In genomic region chr11:27210509-27210908, GRCh38 we compare ENCODE assay signal across 20 cellular contexts.
"Had no signal": no experiment of that assay in that cellular context is flagged by ENCODE, and none has a peak within 500 bp of the region (broad histone marks: within the 10 kb centered on the region; RNA-seq: fewer than 3 reads in every experiment).

No MANE protein-coding gene starts in this region.

- H3K4me2 ChIP-seq: neural progenitor cell had no signal

- H3K4me3 Mint-ChIP-seq: activated CD8-positive, alpha-beta T cell treated with anti-CD3 and anti-CD28 coated beads, Interleukin-2, amount 10 ng/mL, durations not matched to agents 7 days and 5 days; activated naive CD8-positive, alpha-beta T cell treated with anti-CD3 and anti-CD28 coated beads, Interleukin-2, amount 50 U/mL, for 24 hours; neural progenitor cell; stimulated activated naive CD8-positive, alpha-beta T cell treated with anti-CD3 and anti-CD28 coated beads, Interleukin-15, amount 100 ng/mL, for 72 hours; WTC11 had no signal

- H3K36me3 ChIP-seq: ascending aorta, cardiac muscle cell, gastrocnemius medialis, heart right ventricle, neural progenitor cell, thoracic aorta had no signal

- H3K4me3 ChIP-seq: ascending aorta, cardiac muscle cell, gastrocnemius medialis, heart right ventricle, neural progenitor cell, thoracic aorta had no signal

- H3K9me3 ChIP-seq: ascending aorta, gastrocnemius medialis, heart right ventricle, thoracic aorta had no signal

- H3K27ac Mint-ChIP-seq: activated CD8-positive, alpha-beta T cell treated with anti-CD3 and anti-CD28 coated beads, Interleukin-2, amount 10 ng/mL, durations not matched to agents 7 days and 5 days; activated naive CD8-positive, alpha-beta T cell treated with anti-CD3 and anti-CD28 coated beads, Interleukin-2, amount 50 U/mL, for 24 hours; neural progenitor cell; stimulated activated naive CD8-positive, alpha-beta T cell treated with anti-CD3 and anti-CD28 coated beads, Interleukin-15, amount 100 ng/mL, for 72 hours; WTC11 had no signal

- H3K9me3 Mint-ChIP-seq: activated naive CD8-positive, alpha-beta T cell treated with anti-CD3 and anti-CD28 coated beads, Interleukin-2, amount 50 U/mL, for 24 hours; neural progenitor cell; WTC11 had no signal

- H3K4me1 Mint-ChIP-seq: activated naive CD8-positive, alpha-beta T cell treated with anti-CD3 and anti-CD28 coated beads, Interleukin-2, amount 50 U/mL, for 24 hours; stimulated activated naive CD8-positive, alpha-beta T cell treated with anti-CD3 and anti-CD28 coated beads, Interleukin-15, amount 100 ng/mL, for 72 hours had no signal

- H3K27me3 ChIP-seq: ascending aorta, cardiac muscle cell, gastrocnemius medialis, heart right ventricle, neural progenitor cell had no signal

- H3K27ac ChIP-seq: ascending aorta, gastrocnemius medialis, neural progenitor cell, parathyroid adenoma, thoracic aorta had no signal

- DNase-seq: activated CD4-positive, alpha-beta T cell treated with anti-CD3 and anti-CD28 coated beads for 48 hours; activated CD8-positive, alpha-beta memory T cell treated with anti-CD3 and anti-CD28 coated beads, Interleukin-2, amount 50 U/mL, for 48 hours; activated CD8-positive, alpha-beta T cell treated with anti-CD3 and anti-CD28 coated beads, Interleukin-2, amount 10 ng/mL, durations not matched to agents 7 days and 5 days; activated naive CD4-positive, alpha-beta T cell; activated naive CD8-positive, alpha-beta T cell treated with anti-CD3 and anti-CD28 coated beads, Interleukin-2, amount 50 U/mL, for 24 hours; effector CD4-positive, alpha-beta T cell; gastrocnemius medialis; heart right ventricle; islet precursor cell; left ventricle myocardium superior; mesendoderm; retina; stimulated activated CD4-positive, alpha-beta T cell treated with anti-CD3 and anti-CD28 coated beads, Interleukin-4, amount 100 ng/mL, for 4 hours; stimulated activated naive CD8-positive, alpha-beta T cell treated with anti-CD3 and anti-CD28 coated beads, Interleukin-15, amount 100 ng/mL, for 72 hours had no signal

- ATAC-seq: activated CD8-positive, alpha-beta T cell treated with anti-CD3 and anti-CD28 coated beads, Interleukin-2, amount 10 ng/mL, durations not matched to agents 7 days and 5 days; activated naive CD8-positive, alpha-beta T cell treated with anti-CD3 and anti-CD28 coated beads, Interleukin-2, amount 50 U/mL, for 24 hours; gastrocnemius medialis; left ventricle myocardium superior; stimulated activated naive CD8-positive, alpha-beta T cell treated with anti-CD3 and anti-CD28 coated beads, Interleukin-15, amount 100 ng/mL, for 72 hours; WTC11 had no signal

- H3K27me3 Mint-ChIP-seq: activated naive CD8-positive, alpha-beta T cell treated with anti-CD3 and anti-CD28 coated beads, Interleukin-2, amount 50 U/mL, for 24 hours had no signal

- H3K9ac ChIP-seq: neural progenitor cell, parathyroid adenoma had no signal

- H2AFZ ChIP-seq: neural progenitor cell, parathyroid adenoma had no signal

- H3K79me2 ChIP-seq: parathyroid adenoma had no signal

- H3K36me3 Mint-ChIP-seq: neural progenitor cell had no signal

- H3K4me1 ChIP-seq: parathyroid adenoma had no signal
